ENCODE assay signal across 1 cellular context in genomic region chr2:206764673-206765241, GRCh38.
TF ChIP-seq lines count a peak whose summit lies in the region.

No MANE protein-coding gene starts in this region.

TF ChIP-seq in HepG2, 621 proteins besides CTCF, POLR2A, EP300 and RAD21 (continued from another document):
- no peak for TF ChIP-seq TRAFD1 (CRISPR knock-in tag; IDR thresholded peaks at IDR 0.05; ENCODE audit: borderline replicate concordance)
- no peak for TF ChIP-seq POGZ (CRISPR knock-in tag; IDR thresholded peaks at IDR 0.05)
- TF ChIP-seq TP53 (CRISPR knock-in tag; conservative IDR thresholded peaks at IDR 0.05): 0 out of 2 replicates have a peak, but pooled peaks have one; percentile 12
- TF ChIP-seq NFE2L1 (CRISPR knock-in tag; IDR thresholded peaks at IDR 0.05; ENCODE audit: borderline replicate concordance): 0 out of 2 replicates have a peak, but pooled peaks have one; percentile 8
